ENCODE assay signal across 8 cellular contexts in genomic region chr12:3275171-3276041, GRCh38.
DNase-seq lines count a peak whose midpoint lies in the region; ATAC-seq and TF ChIP-seq lines count a peak whose summit lies in the region.

No MANE protein-coding gene starts in this region.

- WGBS in prostate gland = 54% methylated on average over 29 of the region's 29 CpGs

- intact Hi-C loops in Right ventricle myocardium superior (cut with DNase I) = loop anchor here (2.0 kb wide), 2 partner anchors 141 to 205 kb away; no protein-coding TSS in a partner anchor
- intact Hi-C loops in prostate gland (cut with DNase I) = loop anchor here (1.0 to 10.0 kb wide), 3 partner anchors 71 to 203 kb away; no protein-coding TSS in a partner anchor
- intact Hi-C loops in vagina (cut with DNase I) = loop anchor here (2.0 to 10.0 kb wide), 3 partner anchors 71 to 203 kb away; no protein-coding TSS in a partner anchor

- H3K4me3 ChIP-seq in GM06990 (replicated peaks; ENCODE audit: low read depth, low read length) = no peak overlapping the region
- no peak overlapping the region for H3K4me3 ChIP-seq in KMS-11 (IDR thresholded peaks at IDR 0.05; ENCODE audit: insufficient read depth, low read depth, low read length)
- no peak overlapping the region for H3K4me3 ChIP-seq in prostate gland
- H3K4me3 ChIP-seq in vagina = no peak overlapping the region

- H3K27ac ChIP-seq in KMS-11 = no peak overlapping the region
- no peak overlapping the region for H3K27ac ChIP-seq in prostate gland
- H3K27ac ChIP-seq in vagina = no peak overlapping the region

- no peaks in the 10 kb centered on the region for H3K9me3 Mint-ChIP-seq in activated naive CD4-positive, alpha-beta T cell treated with anti-CD3 and anti-CD28 coated beads, Interleukin-2, amount 50 U/mL, for 24 hours

- TF ChIP-seq CTCF in GM06990 (IDR thresholded peaks at IDR 0.05; ENCODE audit: insufficient read depth, low read length, poor library complexity, severe bottlenecking) (peak; percentile 94), KMS-11 (conservative IDR thresholded peaks at IDR 0.05; ENCODE audit: low read depth, low read length) (peak; percentile 85), prostate gland (IDR thresholded peaks at IDR 0.05) (peak; percentile 95 to 99 (median 96)), vagina (IDR thresholded peaks at IDR 0.05) (peak; percentile 83 to 90 (median 87))

- no peaks in the 10 kb centered on the region for H3K27me3 Mint-ChIP-seq in activated naive CD4-positive, alpha-beta T cell treated with anti-CD3 and anti-CD28 coated beads, Interleukin-2, amount 50 U/mL, for 24 hours

- H3K79me2 ChIP-seq in KMS-11 (ENCODE audit: insufficient read depth, low read depth) = no peaks in the 10 kb centered on the region

- no peak overlapping the region for H3K27ac Mint-ChIP-seq in activated naive CD4-positive, alpha-beta T cell treated with anti-CD3 and anti-CD28 coated beads, Interleukin-2, amount 50 U/mL, for 24 hours

- H4K20me1 ChIP-seq in KMS-11 (ENCODE audit: insufficient read depth) = no peaks in the 10 kb centered on the region

- no peak overlapping the region; the same call in 1 of the 2 replicates for H2AFZ ChIP-seq in KMS-11 (ENCODE audit: low read depth)

- no peaks in the 10 kb centered on the region for H3K36me3 ChIP-seq in GM06990 (ENCODE audit: control insufficient read depth, insufficient read depth, low read length)
- no peaks in the 10 kb centered on the region for H3K36me3 ChIP-seq in KMS-11 (ENCODE audit: insufficient read depth)
- H3K36me3 ChIP-seq in prostate gland = no peaks in the 10 kb centered on the region
- no peaks in the 10 kb centered on the region for H3K36me3 ChIP-seq in vagina

- H3K4me1 ChIP-seq in KMS-11 (ENCODE audit: low read depth, poor library complexity, severe bottlenecking) = no peaks in the 10 kb centered on the region
- peaks cover 10% of the 10 kb centered on the region for H3K4me1 ChIP-seq in prostate gland (replicated peaks)
- peaks cover 18% of the 10 kb centered on the region for H3K4me1 ChIP-seq in vagina

- H3K27me3 ChIP-seq in GM06990 (replicated peaks; ENCODE audit: control insufficient read depth, insufficient read depth, low read length) (peaks cover 2% of the 10 kb centered on the region), KMS-11 (ENCODE audit: insufficient read depth, low read depth) (no peaks in the 10 kb centered on the region), prostate gland (replicated peaks; ENCODE audit: insufficient read depth) (no peaks in the 10 kb centered on the region), vagina (no peaks in the 10 kb centered on the region)

- no peak for TF ChIP-seq POLR2A in prostate gland (IDR thresholded peaks at IDR 0.05)
- TF ChIP-seq POLR2A in vagina (IDR thresholded peaks at IDR 0.05) = no peak

- H3K4me3 Mint-ChIP-seq in activated naive CD4-positive, alpha-beta T cell treated with anti-CD3 and anti-CD28 coated beads, Interleukin-2, amount 50 U/mL, for 24 hours = peak overlapping the region; percentile 42

- H3K4me1 Mint-ChIP-seq in activated naive CD4-positive, alpha-beta T cell treated with anti-CD3 and anti-CD28 coated beads, Interleukin-2, amount 50 U/mL, for 24 hours = peaks cover 3% of the 10 kb centered on the region

- H3K9me3 ChIP-seq in prostate gland (no peaks in the 10 kb centered on the region), vagina (no peaks in the 10 kb centered on the region)

- DNase-seq in GM06990 (ENCODE audit: extremely low read depth, insufficient read length) = peak; percentile 48
- peak; percentile 2 for DNase-seq in SKM-1 (lab: John Stamatoyannopoulos, UW; ENCODE audit: unreplicated experiment)
- peak; percentile 87 for DNase-seq in Right ventricle myocardium superior
- peak; percentile 71 for DNase-seq in prostate gland (ENCODE audit: low spot score)
- DNase-seq in vagina (ENCODE audit: extremely low spot score in 2 of 2) = no peak

- no peak overlapping the region for H3K4me2 ChIP-seq in KMS-11

- H3K9ac ChIP-seq in KMS-11 = no peak overlapping the region

- H3K36me3 Mint-ChIP-seq in activated naive CD4-positive, alpha-beta T cell treated with anti-CD3 and anti-CD28 coated beads, Interleukin-2, amount 50 U/mL, for 24 hours = no peaks in the 10 kb centered on the region

- ATAC-seq in Right ventricle myocardium superior (ENCODE audit: poor library complexity) = peak; percentile 76
- no peak for ATAC-seq in GM21576 (IDR thresholded peaks at IDR 0.05; ENCODE audit: unreplicated experiment)

Comparison
In these comparisons a context has a peak if more than half of its experiments do, and no peak if none do; other contexts are left out.
1. DNase-seq: peak in GM06990 (single experiment), SKM-1 (single experiment), Right ventricle myocardium superior (single experiment) and prostate gland (single experiment); none in vagina (0 of 2).
2. Peak in every context shown above with its lines, with median percentiles within 50 percentile points of each other: CTCF ChIP-seq.